16 cellular contexts compared by ENCODE assay signal in the genomic region with DNA sequence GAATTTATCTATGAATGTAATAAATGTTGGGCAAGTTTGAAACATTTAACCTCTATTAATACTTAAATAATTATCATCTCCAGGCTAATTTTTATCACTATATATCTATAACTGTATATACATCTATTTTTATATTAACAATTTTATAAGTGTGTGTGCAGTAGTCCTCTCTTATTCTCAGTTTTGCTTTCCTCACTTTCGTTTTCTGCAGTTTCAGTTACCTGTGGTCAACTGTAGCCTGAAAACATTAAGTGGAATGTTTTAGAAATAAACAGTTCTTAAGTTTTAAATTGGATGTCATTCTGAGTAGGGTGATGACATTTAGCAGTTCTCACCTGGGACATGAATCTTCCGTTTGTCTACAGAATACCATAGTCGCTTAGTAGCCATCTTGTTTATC.
DNase-seq lines count a peak whose midpoint lies in the region; ATAC-seq and TF ChIP-seq lines count a peak whose summit lies in the region.
"Had no signal": no experiment of that assay in that cellular context is flagged by ENCODE, and none has a peak within 500 bp of the region (broad histone marks: within the 10 kb centered on the region; RNA-seq: fewer than 3 reads in every experiment).

No MANE protein-coding gene starts in this region.

- no peak for TF ChIP-seq POLR2A in GM18505 (IDR thresholded peaks at IDR 0.05; ENCODE audit: borderline replicate concordance, extremely low read depth, insufficient read depth, insufficient read length)

- ATAC-seq in GM18505 (IDR thresholded peaks at IDR 0.05; ENCODE audit: unreplicated experiment) (peak; percentile 75), GM19468 (IDR thresholded peaks at IDR 0.05; ENCODE audit: extremely low read depth, unreplicated experiment) (peak; percentile 28), HG02870 (IDR thresholded peaks at IDR 0.05; ENCODE audit: unreplicated experiment) (peak; percentile 61), HG03469 (IDR thresholded peaks at IDR 0.05; ENCODE audit: unreplicated experiment) (peak; percentile 64), GM21526 (IDR thresholded peaks at IDR 0.05; ENCODE audit: low FRiP score, unreplicated experiment) (no peak), HG03460 (IDR thresholded peaks at IDR 0.05; ENCODE audit: unreplicated experiment) (no peak), GM19324 (IDR thresholded peaks at IDR 0.05; ENCODE audit: low FRiP score, unreplicated experiment) (no peak)
- ATAC-seq: left ventricle myocardium superior had no signal

- DNase-seq in NCI-H2081 (lab: John Stamatoyannopoulos, UW) = no peak
- DNase-seq: activated B cell treated with CpG ODN at 0.5 μM for 24 hours; effector CD4-positive, alpha-beta T cell; Karpas-422; left ventricle myocardium superior; NCI-H1694 treated with DMSO at 0.1 percent for 48 hours; NCI-H510A treated with DMSO at 0.1 percent for 48 hours; posterior cingulate gyrus; spleen had no signal

Comparison
In these comparisons a context has a peak if more than half of its experiments do, and no peak if none do; other contexts are left out.
1. ATAC-seq: peak in GM18505 (single experiment), GM19468 (single experiment), HG02870 (single experiment) and HG03469 (single experiment); none in GM21526 (single experiment), HG03460 (single experiment) and GM19324 (single experiment).